ENCODE assay signal across 12 cellular contexts in genomic region chr4:78565971-78566372, GRCh38. TPM values are rescaled to one million over a fixed set of nuclear protein-coding genes. Genes with fewer than 3 reads are reported as not detected.
DNase-seq lines count a peak whose midpoint lies in the region; ATAC-seq and TF ChIP-seq lines count a peak whose summit lies in the region.
"Had no signal": no experiment of that assay in that cellular context is flagged by ENCODE, and none has a peak within 500 bp of the region (broad histone marks: within the 10 kb centered on the region; RNA-seq: fewer than 3 reads in every experiment).

No MANE protein-coding gene starts in this region.

- ATAC-seq in left ventricle myocardium superior: peak; percentile 53
- peak; percentile 41 for ATAC-seq in body of pancreas
- ATAC-seq in GM19035 (IDR thresholded peaks at IDR 0.05; ENCODE audit: unreplicated experiment): no peak

- H3K36me3 ChIP-seq in body of pancreas (replicated peaks in 1 of 2; ENCODE audit: insufficient read depth in 1 of 2, low read depth in 2 of 2): no peaks in the 10 kb centered on the region
- H3K36me3 ChIP-seq: uterus had no signal

- H3K4me3 Mint-ChIP-seq in type B pancreatic cell: peak overlapping the region; percentile 16
- no peak overlapping the region for H3K4me3 Mint-ChIP-seq in activated CD4-positive, alpha-beta T cell treated with anti-CD3 and anti-CD28 coated beads, Interleukin-2, amount 10 ng/mL, durations not matched to agents 7 days and 5 days

- POLR2A ChIA-PET in activated CD4-positive, alpha-beta T cell treated with anti-CD3 and anti-CD28 coated beads, Interleukin-2, amount 10 ng/mL, durations not matched to agents 7 days and 5 days (lab: Charles Lee): no interaction called here

- no peaks in the 10 kb centered on the region for H3K27me3 ChIP-seq in body of pancreas
- H3K27me3 ChIP-seq: uterus had no signal

- peak overlapping the region; percentile 98 for H3K27ac Mint-ChIP-seq in type B pancreatic cell
- no peak overlapping the region for H3K27ac Mint-ChIP-seq in activated CD4-positive, alpha-beta T cell treated with anti-CD3 and anti-CD28 coated beads, Interleukin-2, amount 10 ng/mL, durations not matched to agents 7 days and 5 days

- no peaks in the 10 kb centered on the region for H3K9me3 Mint-ChIP-seq in type B pancreatic cell
- no peaks in the 10 kb centered on the region for H3K9me3 Mint-ChIP-seq in activated CD4-positive, alpha-beta T cell treated with anti-CD3 and anti-CD28 coated beads, Interleukin-2, amount 10 ng/mL, durations not matched to agents 7 days and 5 days

- intact Hi-C loops in left ventricle myocardium superior (cut with micrococcal nuclease) (no loop called here), cardiac septum (cut with DNase I) (no loop called here), body of pancreas (cut with DNase I) (no loop called here)

- 82 to 91% methylated on average over 2 of the region's 2 CpGs for WGBS in body of pancreas, 2 donors

- H3K27me3 Mint-ChIP-seq in type B pancreatic cell: no peaks in the 10 kb centered on the region
- peaks cover 11% of the 10 kb centered on the region for H3K27me3 Mint-ChIP-seq in activated CD4-positive, alpha-beta T cell treated with anti-CD3 and anti-CD28 coated beads, Interleukin-2, amount 10 ng/mL, durations not matched to agents 7 days and 5 days

- no peaks in the 10 kb centered on the region for H3K9me3 ChIP-seq in body of pancreas
- H3K9me3 ChIP-seq: uterus had no signal

- H3K36me3 Mint-ChIP-seq in type B pancreatic cell: peaks cover 3% of the 10 kb centered on the region
- no peaks in the 10 kb centered on the region for H3K36me3 Mint-ChIP-seq in activated CD4-positive, alpha-beta T cell treated with anti-CD3 and anti-CD28 coated beads, Interleukin-2, amount 10 ng/mL, durations not matched to agents 7 days and 5 days (ENCODE audit: low read depth)

- CTCF ChIA-PET in activated CD4-positive, alpha-beta T cell treated with anti-CD3 and anti-CD28 coated beads, Interleukin-2, amount 10 ng/mL, durations not matched to agents 7 days and 5 days (lab: Charles Lee): no interaction called here

- H3K27ac ChIP-seq in body of pancreas: peak overlapping the region in 3 of 4 donors; percentile 40 to 70 (median 58)
- H3K27ac ChIP-seq: parathyroid adenoma, uterus had no signal

- peaks cover 56% of the 10 kb centered on the region for H3K4me1 Mint-ChIP-seq in type B pancreatic cell (ENCODE audit: unreplicated experiment)
- no peaks in the 10 kb centered on the region for H3K4me1 Mint-ChIP-seq in activated CD4-positive, alpha-beta T cell treated with anti-CD3 and anti-CD28 coated beads, Interleukin-2, amount 10 ng/mL, durations not matched to agents 7 days and 5 days

- peaks cover 48% of the 10 kb centered on the region for H3K4me1 ChIP-seq in body of pancreas
- H3K4me1 ChIP-seq: parathyroid adenoma, uterus had no signal

- no peak overlapping the region for H3K4me3 ChIP-seq in body of pancreas
- H3K4me3 ChIP-seq: uterus had no signal

- TF ChIP-seq POLR2A in body of pancreas (IDR thresholded peaks at IDR 0.05): no peak

- TF ChIP-seq CTCF in body of pancreas (IDR thresholded peaks at IDR 0.05): no peak
- TF ChIP-seq CTCF in type B pancreatic cell (conservative IDR thresholded peaks at IDR 0.05): no peak

- no peak for DNase-seq in left ventricle myocardium superior
- no peak for DNase-seq in cardiac septum (ENCODE audit: low spot score)
- peak in 1 of 4 donors; percentile 15 for DNase-seq in body of pancreas
- DNase-seq in islet precursor cell: peak; percentile 63
- no peak for DNase-seq in type B pancreatic cell (ENCODE audit: extremely low spot score, unreplicated experiment)
- no peak for DNase-seq in activated CD4-positive, alpha-beta T cell treated with anti-CD3 and anti-CD28 coated beads, Interleukin-2, amount 10 ng/mL, durations not matched to agents 7 days and 5 days
- DNase-seq in activated CD4-positive, alpha-beta T cell treated with anti-CD3 and anti-CD28 coated beads for 1 hour: no peak
- DNase-seq: cortex of kidney, Kasumi-1, uterus had no signal

RNA-seq across cellular contexts. Expression of gene ANXA3, which starts 14.4 kb away (rescaled TPM):
- 39.6 TPM for total RNA-seq in left ventricle myocardium superior
- total RNA-seq in cardiac septum: 12.3 TPM
- total RNA-seq in body of pancreas: 10 to 100 TPM; 35.9 to 65.1 TPM
- 56.6 and 135 TPM in 2 replicates for total RNA-seq in type B pancreatic cell (ENCODE audit: low replicate concordance)
- 1 to 10 TPM; 1.2 to 2.2 TPM for total RNA-seq in activated CD4-positive, alpha-beta T cell treated with anti-CD3 and anti-CD28 coated beads, Interleukin-2, amount 10 ng/mL, durations not matched to agents 7 days and 5 days
